ENCODE assay signal across 8 cellular contexts in genomic region chr3:156816091-156816793, GRCh38. TPM values are rescaled to one million over a fixed set of nuclear protein-coding genes. Genes with fewer than 3 reads are reported as not detected.
A peak's percentile ranks its signal among the peaks of the same experiment; 100 is the strongest.
DNase-seq lines count a peak whose midpoint lies in the region; ATAC-seq and TF ChIP-seq lines count a peak whose summit lies in the region.

No MANE protein-coding gene starts in this region.

- H3K36me3 Mint-ChIP-seq in CD14-positive monocyte (no peaks in the 10 kb centered on the region), endothelial cell (ENCODE audit: low read depth, unreplicated experiment) (no peaks in the 10 kb centered on the region)

- TF ChIP-seq CTCF in CD14-positive monocyte (IDR thresholded peaks at IDR 0.05): no peak
- TF ChIP-seq CTCF in endothelial cell (IDR thresholded peaks at IDR 0.05; ENCODE audit: unreplicated experiment): no peak
- TF ChIP-seq CTCF in thyroid gland (IDR thresholded peaks at IDR 0.05): peak in 1 of 6 experiments; percentile 5

- H3K4me3 Mint-ChIP-seq in CD14-positive monocyte (peak overlapping the region; percentile 91 to 97), endothelial cell (ENCODE audit: unreplicated experiment) (peak overlapping the region; percentile 71)

- DNase-seq in CD14-positive monocyte (ENCODE audit: low spot score): no peak
- peak; percentile 17 to 22 for DNase-seq in activated CD4-positive, alpha-beta T cell treated with anti-CD3 and anti-CD28 coated beads, Interleukin-2, amount 50 U/mL, for 48 hours
- peak; percentile 35 for DNase-seq in endothelial cell (ENCODE audit: low spot score)
- peak; percentile 38 to 41 for DNase-seq in thyroid gland
- no peak for DNase-seq in NAMALWA (ENCODE audit: low spot score)

- peaks cover 0 to 2% (median 0%) of the 10 kb centered on the region in 7 donors for H3K9me3 Mint-ChIP-seq in CD14-positive monocyte
- H3K9me3 Mint-ChIP-seq in endothelial cell (ENCODE audit: unreplicated experiment): no peaks in the 10 kb centered on the region

- WGBS in thyroid gland, 2 donors: 27 to 56% methylated on average over 10 to 37 of the region's 74 CpGs

- H3K27ac Mint-ChIP-seq in CD14-positive monocyte (peak overlapping the region in 6 of 7 donors; percentile 85 to 92 (median 89)), endothelial cell (ENCODE audit: unreplicated experiment) (peak overlapping the region; percentile 70)

- intact Hi-C loops in CD14-positive monocyte (cut with micrococcal nuclease) (loop anchor here in 1 of 2 donors (10.0 kb wide), 1 partner anchor 261 kb away; the partner anchor contains the start of gene SSR3), thyroid gland (cut with DNase I) (loop anchor here (10.0 kb wide), 2 partner anchors 141 to 319 kb away; partner anchors contain the start of gene TIPARP)

- no peak for TF ChIP-seq POLR2A in thyroid gland (IDR thresholded peaks at IDR 0.05)

- ATAC-seq in GM19455 (IDR thresholded peaks at IDR 0.05; ENCODE audit: unreplicated experiment) (peak; percentile 29), HG03520 (IDR thresholded peaks at IDR 0.05; ENCODE audit: unreplicated experiment) (peak; percentile 19)

- H3K27ac ChIP-seq in muscle layer of duodenum (ENCODE audit: low read length) (peak overlapping the region; percentile 60), thyroid gland (peak overlapping the region; percentile 69 to 77 (median 77))

- H3K4me3 ChIP-seq in muscle layer of duodenum (ENCODE audit: low read depth in 1 of 2, low read length in 2 of 2): peak overlapping the region; percentile 70 to 77
- peak overlapping the region; percentile 60 to 76 (median 63) for H3K4me3 ChIP-seq in thyroid gland (replicated peaks in 1 of 3)

- H3K9me3 ChIP-seq in muscle layer of duodenum (ENCODE audit: control insufficient read depth in 1 of 2, low read length in 2 of 2): no peaks in the 10 kb centered on the region
- no peaks in the 10 kb centered on the region for H3K9me3 ChIP-seq in thyroid gland

- H3K27me3 Mint-ChIP-seq in CD14-positive monocyte (ENCODE audit: low read depth in 3 of 3) (peaks cover 5 to 14% (median 10%) of the 10 kb centered on the region in 3 donors), endothelial cell (ENCODE audit: unreplicated experiment) (peaks cover 16% of the 10 kb centered on the region)

- H3K27me3 ChIP-seq in muscle layer of duodenum (ENCODE audit: low read depth, low read length) (no peaks in the 10 kb centered on the region), thyroid gland (no peaks in the 10 kb centered on the region)

- H3K4me1 Mint-ChIP-seq in CD14-positive monocyte (peaks cover 27% of the 10 kb centered on the region), endothelial cell (ENCODE audit: unreplicated experiment) (peaks cover 14% of the 10 kb centered on the region)

- H3K36me3 ChIP-seq in muscle layer of duodenum (ENCODE audit: control insufficient read depth in 1 of 2, insufficient read depth in 2 of 2, low read length in 2 of 2): no peaks in the 10 kb centered on the region
- H3K36me3 ChIP-seq in thyroid gland: no peaks in the 10 kb centered on the region

- H3K4me1 ChIP-seq in muscle layer of duodenum (ENCODE audit: control insufficient read depth in 1 of 2, insufficient read depth in 2 of 2, low read length in 2 of 2): peaks cover 3 to 4% of the 10 kb centered on the region in 2 donors
- H3K4me1 ChIP-seq in thyroid gland: peaks cover 3 to 11% of the 10 kb centered on the region in 2 donors

RNA-seq across cellular contexts. Expression of gene LEKR1, which starts 9.9 kb away (rescaled TPM):
- under 1 TPM in 1 of 2 donors, not detected in 1; 0.51 TPM for polyA plus RNA-seq in CD14-positive monocyte
- total RNA-seq in endothelial cell (ENCODE audit: unreplicated experiment) (0.18 TPM), thyroid gland (1 to 10 TPM; 6.3 to 7.5 (median 6.8) TPM)

Comparison
In these comparisons a context has a peak if more than half of its experiments do, and no peak if none do; other contexts are left out.
1. DNase-seq: peak in activated CD4-positive, alpha-beta T cell treated with anti-CD3 and anti-CD28 coated beads, Interleukin-2, amount 50 U/mL, for 48 hours (2 of 2), endothelial cell (single experiment) and thyroid gland (2 of 2); none in CD14-positive monocyte (single experiment) and NAMALWA (single experiment).